In the genomic region with DNA sequence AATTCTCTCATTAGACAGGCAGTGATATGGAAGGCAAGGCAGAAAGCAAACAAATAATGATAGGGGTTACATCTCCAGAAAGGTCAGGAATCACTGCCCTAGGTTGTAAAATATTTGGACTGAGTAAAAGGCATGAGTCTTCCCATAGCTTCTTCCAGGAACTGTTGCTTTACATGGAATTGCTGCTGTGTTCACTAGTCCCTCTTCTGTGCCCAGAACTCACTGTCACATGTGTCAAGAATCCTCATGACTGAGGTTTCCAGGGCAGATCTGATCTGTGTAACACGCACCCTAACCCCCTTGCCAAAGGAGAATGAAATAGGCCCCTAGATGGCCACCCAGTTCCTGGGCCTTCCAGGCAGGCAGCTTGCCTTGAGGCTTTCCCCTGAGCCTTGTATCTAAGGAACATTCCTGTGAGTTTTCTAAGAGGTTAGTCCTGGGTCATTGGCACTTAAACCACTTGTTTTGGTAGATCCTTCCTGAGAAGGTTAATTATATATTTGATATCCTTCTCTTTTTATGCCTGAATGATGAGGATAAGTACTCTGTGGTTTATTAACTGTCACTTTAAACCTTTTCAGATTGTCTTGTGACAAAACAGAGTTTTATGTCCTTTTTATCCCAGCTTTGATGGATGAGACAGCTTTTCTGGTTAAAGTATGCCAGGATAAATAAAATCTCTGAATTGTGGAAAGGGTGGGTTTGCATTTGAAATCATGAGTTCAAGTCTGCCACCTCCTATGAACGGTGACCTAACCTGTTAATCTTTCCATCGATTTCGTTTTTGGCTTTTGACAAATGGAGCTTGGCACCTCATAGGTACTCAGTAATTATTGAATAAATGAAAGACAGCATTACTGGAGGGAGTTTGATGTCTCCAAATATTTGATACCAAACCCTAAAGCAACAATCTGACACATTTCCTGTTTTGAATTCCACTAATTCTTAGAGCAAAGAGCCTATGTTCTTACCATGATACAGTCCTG, we compare ENCODE assay signal across 1 cellular context.
TF ChIP-seq lines count a peak whose summit lies in the region.

No MANE protein-coding gene starts in this region.

TF ChIP-seq in GM23338, 12 proteins besides CTCF, POLR2A, EP300 and RAD21 (continued from another document):
- TF ChIP-seq, protein P1, sequence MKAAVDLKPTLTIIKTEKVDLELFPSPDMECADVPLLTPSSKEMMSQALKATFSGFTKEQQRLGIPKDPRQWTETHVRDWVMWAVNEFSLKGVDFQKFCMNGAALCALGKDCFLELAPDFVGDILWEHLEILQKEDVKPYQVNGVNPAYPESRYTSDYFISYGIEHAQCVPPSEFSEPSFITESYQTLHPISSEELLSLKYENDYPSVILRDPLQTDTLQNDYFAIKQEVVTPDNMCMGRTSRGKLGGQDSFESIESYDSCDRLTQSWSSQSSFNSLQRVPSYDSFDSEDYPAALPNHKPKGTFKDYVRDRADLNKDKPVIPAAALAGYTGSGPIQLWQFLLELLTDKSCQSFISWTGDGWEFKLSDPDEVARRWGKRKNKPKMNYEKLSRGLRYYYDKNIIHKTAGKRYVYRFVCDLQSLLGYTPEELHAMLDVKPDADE (IDR thresholded peaks at IDR 0.05) = no peak
- TF ChIP-seq JUNB (IDR thresholded peaks at IDR 0.05; ENCODE audit: unreplicated experiment) (no peak), EZH2phosphoT487 (IDR thresholded peaks at IDR 0.05; ENCODE audit: unreplicated experiment) (no peak)
